32 cellular contexts compared by ENCODE assay signal in genomic region chr12:5487076-5487475, GRCh38. TPM values are rescaled to one million over a fixed set of nuclear protein-coding genes. Genes with fewer than 3 reads are reported as not detected.
"Had no signal": no experiment of that assay in that cellular context is flagged by ENCODE, and none has a peak within 500 bp of the region (broad histone marks: within the 10 kb centered on the region; RNA-seq: fewer than 3 reads in every experiment).

No MANE protein-coding gene starts in this region.

- ATAC-seq: activated CD4-positive, alpha-beta T cell treated with anti-CD3 and anti-CD28 coated beads for 36 hours; activated CD8-positive, alpha-beta memory T cell treated with anti-CD3 and anti-CD28 coated beads, Interleukin-2, amount 10 ng/mL, durations not matched to agents 7 days and 5 days; activated CD8-positive, alpha-beta T cell treated with anti-CD3 and anti-CD28 coated beads, Interleukin-2, amount 10 ng/mL, durations not matched to agents 7 days and 5 days; activated naive CD8-positive, alpha-beta T cell treated with anti-CD3 and anti-CD28 coated beads, Interleukin-2, amount 50 U/mL, for 24 hours; esophagus mucosa had no signal

- H3K36me3 Mint-ChIP-seq: activated CD4-positive, alpha-beta memory T cell treated with anti-CD3 and anti-CD28 coated beads for 36 hours; activated CD8-positive, alpha-beta memory T cell treated with anti-CD3 and anti-CD28 coated beads, Interleukin-2, amount 10 ng/mL, durations not matched to agents 7 days and 5 days; activated naive CD4-positive, alpha-beta T cell treated with anti-CD3 and anti-CD28 coated beads, Interleukin-2, amount 50 U/mL, for 24 hours; activated naive CD8-positive, alpha-beta T cell treated with anti-CD3 and anti-CD28 coated beads for 36 hours had no signal

- DNase-seq: activated CD4-positive, alpha-beta memory T cell treated with anti-CD3 and anti-CD28 coated beads for 36 hours; activated CD4-positive, alpha-beta T cell treated with anti-CD3 and anti-CD28 coated beads for 36 hours; activated CD4-positive, alpha-beta T cell treated with anti-CD3 and anti-CD28 coated beads, Interleukin-2, amount 10 ng/mL, durations not matched to agents 24 days and 14 days; activated CD4-positive, CD25-positive, alpha-beta regulatory T cell; activated CD4-positive, CD25-positive, alpha-beta regulatory T cell treated with anti-CD3 and anti-CD28 coated beads, Interleukin-2, amount 50 U/mL, for 72 hours; activated CD8-positive, alpha-beta memory T cell treated with anti-CD3 and anti-CD28 coated beads, Interleukin-2, amount 10 ng/mL, durations not matched to agents 7 days and 5 days; activated CD8-positive, alpha-beta memory T cell treated with anti-CD3 and anti-CD28 coated beads, Interleukin-2, amount 50 U/mL, for 4 hours; activated CD8-positive, alpha-beta T cell treated with anti-CD3 and anti-CD28 coated beads, Interleukin-2, amount 10 ng/mL, durations not matched to agents 7 days and 5 days; activated effector memory CD4-positive, alpha-beta T cell treated with anti-CD3 and anti-CD28 coated beads, Interleukin-2, amount 50 U/mL, for 16 hours; activated naive CD4-positive, alpha-beta T cell treated with anti-CD3 and anti-CD28 coated beads for 36 hours; activated naive CD8-positive, alpha-beta T cell treated with anti-CD3 and anti-CD28 coated beads for 36 hours; activated naive CD8-positive, alpha-beta T cell treated with anti-CD3 and anti-CD28 coated beads, Interleukin-2, amount 50 U/mL, for 24 hours; activated T-cell treated with anti-CD3 and anti-CD28 coated beads, Interleukin-2, amount 50 U/mL, for 1 hour; activated T-cell treated with anti-CD3 and anti-CD28 coated beads, Interleukin-2, amount 50 U/mL, for 48 hours; adrenal gland; amygdala; brain microvascular endothelial cell; dorsolateral prefrontal cortex; effector memory CD4-positive, alpha-beta T cell; endodermal cell; foreskin fibroblast; T-helper 2 cell had no signal

- H3K36me3 ChIP-seq: adrenal gland, brain microvascular endothelial cell had no signal

- H3K27me3 Mint-ChIP-seq: activated CD4-positive, alpha-beta T cell treated with anti-CD3 and anti-CD28 coated beads for 36 hours; activated CD4-positive, alpha-beta T cell treated with anti-CD3 and anti-CD28 coated beads, Interleukin-2, amount 10 ng/mL, durations not matched to agents 24 days and 14 days; activated CD8-positive, alpha-beta memory T cell treated with anti-CD3 and anti-CD28 coated beads, Interleukin-2, amount 10 ng/mL, durations not matched to agents 7 days and 5 days; activated naive CD8-positive, alpha-beta T cell treated with anti-CD3 and anti-CD28 coated beads for 36 hours; activated naive CD8-positive, alpha-beta T cell treated with anti-CD3 and anti-CD28 coated beads, Interleukin-2, amount 50 U/mL, for 24 hours had no signal

- H3K27me3 ChIP-seq: adrenal gland, brain microvascular endothelial cell had no signal

- H3K9me3 Mint-ChIP-seq: activated CD4-positive, alpha-beta memory T cell treated with anti-CD3 and anti-CD28 coated beads for 36 hours; activated CD4-positive, alpha-beta T cell treated with anti-CD3 and anti-CD28 coated beads, Interleukin-2, amount 10 ng/mL, durations not matched to agents 24 days and 14 days; activated naive CD4-positive, alpha-beta T cell treated with anti-CD3 and anti-CD28 coated beads for 36 hours; activated naive CD4-positive, alpha-beta T cell treated with anti-CD3 and anti-CD28 coated beads, Interleukin-2, amount 50 U/mL, for 24 hours; activated naive CD8-positive, alpha-beta T cell treated with anti-CD3 and anti-CD28 coated beads for 36 hours; activated naive CD8-positive, alpha-beta T cell treated with anti-CD3 and anti-CD28 coated beads, Interleukin-2, amount 50 U/mL, for 24 hours; activated T-helper 1 cell treated with anti-CD3 and anti-CD28 coated beads, Interleukin-12 subunit alpha, Interleukin-12 subunit beta, Interleukin-2, Interleukin-4 antibody, amounts not matched to agents 30 ng/mL and 10 ng/mL and 1 ng/mL, durations not matched to agents 14 hours and 24 hours and 36 hours; activated T-helper 2 cell treated with anti-CD3 and anti-CD28 coated beads, Interferon-gamma antibody, Interleukin-2, Interleukin-4, amounts not matched to agents 10 μg/mL and 5 μg/mL and 100 μg/mL, durations not matched to agents 14 hours and 24 hours and 36 hours; central memory CD8-positive, alpha-beta T cell; dendritic cell treated with granulocyte-macrophage colony-stimulating factor and Interleukin-4, amounts not matched to agents 40 ng/mL and 50 ng/mL, for 4 days; endodermal cell had no signal

- H3K9me3 ChIP-seq: adrenal gland had no signal

- H3K27ac ChIP-seq: adrenal gland, brain microvascular endothelial cell, dorsolateral prefrontal cortex had no signal

- H3K27ac Mint-ChIP-seq: activated CD4-positive, alpha-beta memory T cell treated with anti-CD3 and anti-CD28 coated beads for 36 hours; activated CD4-positive, alpha-beta T cell treated with anti-CD3 and anti-CD28 coated beads for 36 hours; activated CD4-positive, alpha-beta T cell treated with anti-CD3 and anti-CD28 coated beads, Interleukin-2, amount 10 ng/mL, durations not matched to agents 24 days and 14 days; activated CD8-positive, alpha-beta memory T cell treated with anti-CD3 and anti-CD28 coated beads, Interleukin-2, amount 10 ng/mL, durations not matched to agents 7 days and 5 days; activated CD8-positive, alpha-beta T cell treated with anti-CD3 and anti-CD28 coated beads, Interleukin-2, amount 10 ng/mL, durations not matched to agents 7 days and 5 days; activated naive CD4-positive, alpha-beta T cell treated with anti-CD3 and anti-CD28 coated beads for 36 hours; activated naive CD4-positive, alpha-beta T cell treated with anti-CD3 and anti-CD28 coated beads, Interleukin-2, amount 50 U/mL, for 24 hours; activated naive CD8-positive, alpha-beta T cell treated with anti-CD3 and anti-CD28 coated beads for 36 hours; activated naive CD8-positive, alpha-beta T cell treated with anti-CD3 and anti-CD28 coated beads, Interleukin-2, amount 50 U/mL, for 24 hours; activated T-helper 1 cell treated with anti-CD3 and anti-CD28 coated beads, Interleukin-12 subunit alpha, Interleukin-12 subunit beta, Interleukin-2, Interleukin-4 antibody, amounts not matched to agents 30 ng/mL and 10 ng/mL and 1 ng/mL, durations not matched to agents 14 hours and 24 hours and 36 hours; activated T-helper 2 cell treated with anti-CD3 and anti-CD28 coated beads, Interferon-gamma antibody, Interleukin-2, Interleukin-4, amounts not matched to agents 10 μg/mL and 5 μg/mL and 100 μg/mL, durations not matched to agents 14 hours and 24 hours and 36 hours; dendritic cell treated with granulocyte-macrophage colony-stimulating factor and Interleukin-4, amounts not matched to agents 40 ng/mL and 50 ng/mL, for 4 days; endodermal cell had no signal

- H3K4me1 Mint-ChIP-seq: activated CD4-positive, alpha-beta T cell treated with anti-CD3 and anti-CD28 coated beads for 36 hours; activated CD4-positive, alpha-beta T cell treated with anti-CD3 and anti-CD28 coated beads, Interleukin-2, amount 10 ng/mL, durations not matched to agents 24 days and 14 days; activated CD8-positive, alpha-beta memory T cell treated with anti-CD3 and anti-CD28 coated beads, Interleukin-2, amount 10 ng/mL, durations not matched to agents 7 days and 5 days; activated naive CD4-positive, alpha-beta T cell treated with anti-CD3 and anti-CD28 coated beads, Interleukin-2, amount 50 U/mL, for 24 hours; activated naive CD8-positive, alpha-beta T cell treated with anti-CD3 and anti-CD28 coated beads for 36 hours; activated naive CD8-positive, alpha-beta T cell treated with anti-CD3 and anti-CD28 coated beads, Interleukin-2, amount 50 U/mL, for 24 hours; central memory CD8-positive, alpha-beta T cell had no signal

- H3K4me3 Mint-ChIP-seq: activated CD4-positive, alpha-beta memory T cell treated with anti-CD3 and anti-CD28 coated beads for 36 hours; activated CD4-positive, alpha-beta T cell treated with anti-CD3 and anti-CD28 coated beads for 36 hours; activated CD4-positive, alpha-beta T cell treated with anti-CD3 and anti-CD28 coated beads, Interleukin-2, amount 10 ng/mL, durations not matched to agents 24 days and 14 days; activated CD8-positive, alpha-beta memory T cell treated with anti-CD3 and anti-CD28 coated beads, Interleukin-2, amount 10 ng/mL, durations not matched to agents 7 days and 5 days; activated CD8-positive, alpha-beta T cell treated with anti-CD3 and anti-CD28 coated beads, Interleukin-2, amount 10 ng/mL, durations not matched to agents 7 days and 5 days; activated naive CD4-positive, alpha-beta T cell treated with anti-CD3 and anti-CD28 coated beads for 36 hours; activated naive CD4-positive, alpha-beta T cell treated with anti-CD3 and anti-CD28 coated beads, Interleukin-2, amount 50 U/mL, for 24 hours; activated naive CD8-positive, alpha-beta T cell treated with anti-CD3 and anti-CD28 coated beads for 36 hours; activated naive CD8-positive, alpha-beta T cell treated with anti-CD3 and anti-CD28 coated beads, Interleukin-2, amount 50 U/mL, for 24 hours; activated T-helper 1 cell treated with anti-CD3 and anti-CD28 coated beads, Interleukin-12 subunit alpha, Interleukin-12 subunit beta, Interleukin-2, Interleukin-4 antibody, amounts not matched to agents 30 ng/mL and 10 ng/mL and 1 ng/mL, durations not matched to agents 14 hours and 24 hours and 36 hours; central memory CD8-positive, alpha-beta T cell; dendritic cell treated with granulocyte-macrophage colony-stimulating factor and Interleukin-4, amounts not matched to agents 40 ng/mL and 50 ng/mL, for 4 days; endodermal cell had no signal

- H3K4me1 ChIP-seq: adrenal gland had no signal

- H3K4me3 ChIP-seq: adrenal gland, coronary artery, dorsolateral prefrontal cortex had no signal

RNA-seq across cellular contexts. Expression of gene NTF3, which starts 55.2 kb away (rescaled TPM):
- total RNA-seq: activated CD4-positive, alpha-beta memory T cell treated with anti-CD3 and anti-CD28 coated beads for 36 hours; activated CD4-positive, alpha-beta T cell treated with anti-CD3 and anti-CD28 coated beads for 36 hours; activated CD4-positive, alpha-beta T cell treated with anti-CD3 and anti-CD28 coated beads, Interleukin-2, amount 10 ng/mL, durations not matched to agents 24 days and 14 days; activated CD8-positive, alpha-beta memory T cell treated with anti-CD3 and anti-CD28 coated beads for 36 hours; activated CD8-positive, alpha-beta memory T cell treated with anti-CD3 and anti-CD28 coated beads, Interleukin-2, amount 10 ng/mL, durations not matched to agents 7 days and 5 days; activated CD8-positive, alpha-beta T cell treated with anti-CD3 and anti-CD28 coated beads, Interleukin-2, amount 10 ng/mL, durations not matched to agents 7 days and 5 days; activated naive CD4-positive, alpha-beta T cell treated with anti-CD3 and anti-CD28 coated beads for 36 hours; activated naive CD8-positive, alpha-beta T cell treated with anti-CD3 and anti-CD28 coated beads for 36 hours; activated T-helper 1 cell treated with anti-CD3 and anti-CD28 coated beads, Interleukin-12 subunit alpha, Interleukin-12 subunit beta, Interleukin-2, Interleukin-4 antibody, amounts not matched to agents 30 ng/mL and 10 ng/mL and 1 ng/mL, durations not matched to agents 14 hours and 24 hours and 36 hours; activated T-helper 2 cell treated with anti-CD3 and anti-CD28 coated beads, Interferon-gamma antibody, Interleukin-2, Interleukin-4, amounts not matched to agents 10 μg/mL and 5 μg/mL and 100 μg/mL, durations not matched to agents 14 hours and 24 hours and 36 hours; bronchial epithelial cell; T-helper 1 cell treated with Interleukin-12 subunit alpha and Interleukin-12 subunit beta and Interleukin-4 antibody, amounts not matched to agents 30 ng/mL and 1 ng/mL, for 36 hours had no signal
